In genomic region chr9:19216466-19216865, GRCh38 we compare ENCODE assay signal across 1 cellular context.
TF ChIP-seq lines count a peak whose summit lies in the region.

No MANE protein-coding gene starts in this region.

TF ChIP-seq in K562, 482 proteins besides CTCF, POLR2A, EP300 and RAD21 (continued from another document):
- TF ChIP-seq NCOR1 (IDR thresholded peaks at IDR 0.05) (0 out of 2 replicates have a peak, but pooled peaks have one; percentile 13), REST (CRISPR knock-in tag; IDR thresholded peaks at IDR 0.05; ENCODE audit: low read depth) (no peak), C11orf30 (IDR thresholded peaks at IDR 0.05; ENCODE audit: low read depth) (peak; percentile 25; the same call in 1 of the 2 replicates), CBFA2T2 (conservative IDR thresholded peaks at IDR 0.05) (0 out of 2 replicates have a peak, but pooled peaks have one; percentile 41), MEIS2 (IDR thresholded peaks at IDR 0.05; ENCODE audit: partially characterized antibody) (peak; percentile 72), KDM2B (CRISPR knock-in tag; IDR thresholded peaks at IDR 0.05) (no peak), MECOM (CRISPR knock-in tag; IDR thresholded peaks at IDR 0.05) (no peak), JUND (IDR thresholded peaks at IDR 0.05; ENCODE audit: borderline replicate concordance, low read depth, low read length) (peak; percentile 71), JUND (tag; IDR thresholded peaks at IDR 0.05; ENCODE audit: borderline replicate concordance, low read depth, low read length) (peak; percentile 68; the same call in 1 of the 3 replicates), NKRF (IDR thresholded peaks at IDR 0.05; ENCODE audit: borderline replicate concordance) (no peak)
TF ChIP-seq in K562: peak in this region for 31.
